In the genomic region with DNA sequence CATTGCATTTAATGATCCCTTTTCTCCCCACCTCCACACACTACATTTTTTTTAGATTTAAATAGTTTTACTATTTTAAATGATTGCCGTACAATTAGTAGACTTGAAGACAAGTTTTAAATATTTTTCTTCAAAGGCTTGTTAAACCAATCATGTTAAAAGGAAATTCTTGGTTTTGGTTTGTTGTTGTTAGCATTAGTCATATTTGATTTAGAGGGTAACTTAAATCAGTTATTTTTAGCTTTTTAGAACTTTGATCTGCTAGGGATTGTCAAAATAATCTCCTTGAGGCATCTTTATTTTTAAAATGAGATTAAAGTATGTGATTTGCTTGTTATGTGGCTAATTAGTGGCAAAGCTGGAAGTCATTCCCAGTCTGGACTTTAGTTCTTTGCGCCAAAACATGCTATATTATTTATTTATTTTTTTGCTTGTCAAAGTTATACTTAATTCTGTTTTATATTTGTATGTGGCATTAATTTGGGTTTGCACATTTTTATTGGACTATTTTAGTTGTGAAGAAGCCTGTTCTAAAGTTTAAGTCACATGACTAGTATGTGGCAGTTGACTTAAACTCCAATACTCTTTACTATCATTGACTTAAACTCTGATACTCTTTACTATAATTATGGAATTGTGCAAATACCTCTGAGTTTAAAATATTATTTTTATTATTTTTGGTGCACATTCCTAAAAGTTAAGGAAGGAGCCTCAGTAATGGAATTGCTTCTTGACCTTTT, we compare ENCODE assay signal across 1 cellular context.
TF ChIP-seq lines count a peak whose summit lies in the region.

No MANE protein-coding gene starts in this region.

TF ChIP-seq in A549, 52 proteins besides CTCF, POLR2A, EP300 and RAD21 (continued from another document):
- TF ChIP-seq, protein P1, sequence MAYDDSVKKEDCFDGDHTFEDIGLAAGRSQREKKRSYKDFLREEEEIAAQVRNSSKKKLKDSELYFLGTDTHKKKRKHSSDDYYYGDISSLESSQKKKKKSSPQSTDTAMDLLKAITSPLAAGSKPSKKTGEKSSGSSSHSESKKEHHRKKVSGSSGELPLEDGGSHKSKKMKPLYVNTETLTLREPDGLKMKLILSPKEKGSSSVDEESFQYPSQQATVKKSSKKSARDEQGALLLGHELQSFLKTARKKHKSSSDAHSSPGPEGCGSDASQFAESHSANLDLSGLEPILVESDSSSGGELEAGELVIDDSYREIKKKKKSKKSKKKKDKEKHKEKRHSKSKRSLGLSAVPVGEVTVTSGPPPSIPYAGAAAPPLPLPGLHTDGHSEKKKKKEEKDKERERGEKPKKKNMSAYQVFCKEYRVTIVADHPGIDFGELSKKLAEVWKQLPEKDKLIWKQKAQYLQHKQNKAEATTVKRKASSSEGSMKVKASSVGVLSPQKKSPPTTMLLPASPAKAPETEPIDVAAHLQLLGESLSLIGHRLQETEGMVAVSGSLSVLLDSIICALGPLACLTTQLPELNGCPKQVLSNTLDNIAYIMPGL (CRISPR knock-in tag; IDR thresholded peaks at IDR 0.05; ENCODE audit: borderline replicate concordance), result no peak
- TF ChIP-seq, protein P2, sequence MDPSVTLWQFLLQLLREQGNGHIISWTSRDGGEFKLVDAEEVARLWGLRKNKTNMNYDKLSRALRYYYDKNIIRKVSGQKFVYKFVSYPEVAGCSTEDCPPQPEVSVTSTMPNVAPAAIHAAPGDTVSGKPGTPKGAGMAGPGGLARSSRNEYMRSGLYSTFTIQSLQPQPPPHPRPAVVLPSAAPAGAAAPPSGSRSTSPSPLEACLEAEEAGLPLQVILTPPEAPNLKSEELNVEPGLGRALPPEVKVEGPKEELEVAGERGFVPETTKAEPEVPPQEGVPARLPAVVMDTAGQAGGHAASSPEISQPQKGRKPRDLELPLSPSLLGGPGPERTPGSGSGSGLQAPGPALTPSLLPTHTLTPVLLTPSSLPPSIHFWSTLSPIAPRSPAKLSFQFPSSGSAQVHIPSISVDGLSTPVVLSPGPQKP (IDR thresholded peaks at IDR 0.05; ENCODE audit: low read depth, low read length), result no peak
- TF ChIP-seq RFX5 (IDR thresholded peaks at IDR 0.05) (no peak), CHD2 (IDR thresholded peaks at IDR 0.05; ENCODE audit: low read length, partially characterized antibody) (no peak), TP53 (CRISPR knock-in tag; IDR thresholded peaks at IDR 0.05) (no peak), GATA3 (IDR thresholded peaks at IDR 0.05; ENCODE audit: borderline replicate concordance) (no peak), NFE2L2 (conservative IDR thresholded peaks at IDR 0.05; ENCODE audit: low read length) (no peak)
